ENCODE assay signal across 17 cellular contexts in the genomic region with DNA sequence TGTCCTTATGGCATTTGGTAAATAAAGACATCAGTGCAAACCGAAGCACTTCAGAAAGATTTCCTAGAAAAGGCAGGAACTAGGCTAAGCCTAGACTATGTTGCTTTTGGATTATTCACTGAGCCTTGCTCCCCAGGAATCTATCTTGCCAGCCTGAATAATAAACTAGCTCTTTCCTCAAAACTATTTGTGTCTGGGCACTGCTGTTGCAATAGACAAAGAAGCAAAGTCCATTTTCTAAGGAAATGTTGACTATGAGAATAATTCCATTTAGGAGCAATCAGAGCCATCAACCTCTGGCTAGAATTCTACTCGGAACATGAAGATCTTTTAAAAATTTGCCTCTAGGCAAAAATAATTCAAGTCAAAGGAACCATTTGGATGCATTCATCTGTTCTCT.
DNase-seq lines count a peak whose midpoint lies in the region; ATAC-seq and TF ChIP-seq lines count a peak whose summit lies in the region.
"Had no signal": no experiment of that assay in that cellular context is flagged by ENCODE, and none has a peak within 500 bp of the region (broad histone marks: within the 10 kb centered on the region; RNA-seq: fewer than 3 reads in every experiment).

No MANE protein-coding gene starts in this region.

- peak overlapping the region; percentile 34 for H3K4me2 ChIP-seq in hepatocyte

- H3K36me3 ChIP-seq in hepatocyte (replicated peaks; ENCODE audit: insufficient read depth, low read depth) (no peaks in the 10 kb centered on the region), right lobe of liver (no peaks in the 10 kb centered on the region)
- H3K36me3 ChIP-seq: BE2C had no signal

- H3K79me2 ChIP-seq in hepatocyte: no peaks in the 10 kb centered on the region

- TF ChIP-seq POLR2A in right lobe of liver (IDR thresholded peaks at IDR 0.05): no peak

- peaks cover 0 to 91% (median 7%) of the 10 kb centered on the region in 5 experiments for H3K9me3 Mint-ChIP-seq in brain
- H3K9me3 Mint-ChIP-seq: H9 had no signal

- H3K4me3 ChIP-seq in hepatocyte (no peak overlapping the region), right lobe of liver (no peak overlapping the region)
- H3K4me3 ChIP-seq: GM12878 had no signal

- ATAC-seq in right lobe of liver: peak in 3 of 4 donors; percentile 35 to 66 (median 40)
- ATAC-seq: GM12878 had no signal

- peak overlapping the region in 3 of 5 experiments; percentile 1 to 21 (median 13) for H3K27ac Mint-ChIP-seq in brain
- H3K27ac Mint-ChIP-seq: CD4-positive, CD25-positive, alpha-beta regulatory T cell; CD8-positive, alpha-beta memory T cell; H9 had no signal

- H4K20me1 ChIP-seq in hepatocyte (ENCODE audit: insufficient read depth, poor library complexity, severe bottlenecking): no peaks in the 10 kb centered on the region

- WGBS in hepatocyte (ENCODE audit: low lambda C conversion rate, missing lambda C conversion rate): 70% methylated on average over 2 of the region's 2 CpGs
- WGBS in right lobe of liver (ENCODE audit: insufficient coverage, low coverage, low lambda C conversion rate, missing lambda C conversion rate): 40% methylated on average over 2 of the region's 2 CpGs

- no peaks in the 10 kb centered on the region for H3K27me3 Mint-ChIP-seq in brain

- H3K4me1 ChIP-seq in hepatocyte (ENCODE audit: insufficient read depth) (peaks cover 24% of the 10 kb centered on the region), right lobe of liver (no peaks in the 10 kb centered on the region)
- H3K4me1 ChIP-seq: BE2C had no signal

- H3K27ac ChIP-seq in hepatocyte (peak overlapping the region; percentile 44), right lobe of liver (no peak overlapping the region)

- H3K36me3 Mint-ChIP-seq in brain: no peaks in the 10 kb centered on the region
- H3K36me3 Mint-ChIP-seq: CD4-positive, CD25-positive, alpha-beta regulatory T cell; CD8-positive, alpha-beta memory T cell had no signal

- H2AFZ ChIP-seq in hepatocyte: no peak overlapping the region

- intact Hi-C loops in right lobe of liver (cut with DNase I): no loop called here

- H3K9me2 ChIP-seq in hepatocyte (replicated peaks; ENCODE audit: insufficient read depth): no peaks in the 10 kb centered on the region

- H3K4me3 Mint-ChIP-seq in brain: no peak overlapping the region
- H3K4me3 Mint-ChIP-seq: CD4-positive, CD25-positive, alpha-beta regulatory T cell; H9 had no signal

- H3K27me3 ChIP-seq in hepatocyte (peaks cover 8% of the 10 kb centered on the region), right lobe of liver (no peaks in the 10 kb centered on the region)

- H3K9me3 ChIP-seq in hepatocyte (ENCODE audit: low read depth): no peaks in the 10 kb centered on the region
- H3K9me3 ChIP-seq in right lobe of liver: no peaks in the 10 kb centered on the region
- H3K9me3 ChIP-seq: BE2C had no signal

- TF ChIP-seq CTCF in brain (conservative IDR thresholded peaks at IDR 0.05): no peak
- TF ChIP-seq CTCF in hepatocyte (IDR thresholded peaks at IDR 0.05; ENCODE audit: poor library complexity): no peak
- no peak for TF ChIP-seq CTCF in right lobe of liver (IDR thresholded peaks at IDR 0.05)

- peaks cover 30% of the 10 kb centered on the region for H3K4me1 Mint-ChIP-seq in brain
- H3K4me1 Mint-ChIP-seq: CD4-positive, CD25-positive, alpha-beta regulatory T cell; CD8-positive, alpha-beta memory T cell had no signal

- DNase-seq in hepatocyte (ENCODE audit: low spot score) (no peak), right lobe of liver (no peak), RPMI8226 (no peak), AML-193 (lab: John Stamatoyannopoulos, UW) (no peak)
- DNase-seq in activated naive CD4-positive, alpha-beta T cell treated with Interleukin-2 at 50 U/mL for 16 hours: no peak
- DNase-seq: BE2C; C1 segment of cervical spinal cord; CD4-positive, CD25-positive, alpha-beta regulatory T cell; CD8-positive, alpha-beta memory T cell; COR-L47; DMS 273 treated with DMSO at 0.1 percent for 48 hours; DMS53; DND-41; EL; H9 had no signal
